18 cellular contexts compared by ENCODE assay signal in genomic region chr9:128940271-128940921, GRCh38. TPM values are rescaled to one million over a fixed set of nuclear protein-coding genes. Genes with fewer than 3 reads are reported as not detected.
A peak's percentile ranks its signal among the peaks of the same experiment; 100 is the strongest.
DNase-seq lines count a peak whose midpoint lies in the region; ATAC-seq and TF ChIP-seq lines count a peak whose summit lies in the region.
"Had no signal": no experiment of that assay in that cellular context is flagged by ENCODE, and none has a peak within 500 bp of the region (broad histone marks: within the 10 kb centered on the region; RNA-seq: fewer than 3 reads in every experiment).

No MANE protein-coding gene starts in this region.

- no peaks in the 10 kb centered on the region for H3K9me3 Mint-ChIP-seq in WTC11

- intact Hi-C loops in gastrocnemius medialis (cut with DNase I; ENCODE audit: low total_unique reads): loop anchor here (1.0 kb wide), 1 partner anchor 38 kb away; no protein-coding TSS in a partner anchor
- intact Hi-C loops in sciatic nerve (cut with DNase I): no loop called here

- no peak overlapping the region; the same call in 1 of the 2 replicates for H3K27ac Mint-ChIP-seq in WTC11

- no peaks in the 10 kb centered on the region for H3K36me3 ChIP-seq in H7 (replicated peaks; ENCODE audit: control insufficient read depth, insufficient read depth, low read length)
- H3K36me3 ChIP-seq in gastrocnemius medialis: peaks cover 0 to under 1% of the 10 kb centered on the region in 2 donors
- H3K36me3 ChIP-seq: brain microvascular endothelial cell had no signal

- H3K27ac ChIP-seq in gastrocnemius medialis: peak overlapping the region in 3 of 4 donors; percentile 44 to 72 (median 49)
- H3K27ac ChIP-seq: brain microvascular endothelial cell, C4-2B, testis had no signal

- H3K27me3 Mint-ChIP-seq in WTC11 (ENCODE audit: low read depth): no peaks in the 10 kb centered on the region

- ATAC-seq in left lobe of liver: peak; percentile 35
- peak in 1 of 2 donors; percentile 31 for ATAC-seq in gastrocnemius medialis
- no peak for ATAC-seq in WTC11
- no peak for ATAC-seq in sciatic nerve

- H3K4me1 Mint-ChIP-seq in WTC11: no peaks in the 10 kb centered on the region

- no peaks in the 10 kb centered on the region for H3K9me3 ChIP-seq in gastrocnemius medialis
- H3K9me3 ChIP-seq: testis had no signal

- TF ChIP-seq POLR2A in gastrocnemius medialis (IDR thresholded peaks at IDR 0.05): no peak

- DNase-seq in H7 (peak; percentile 29), dermis blood vessel endothelial cell (peak; percentile 72), left lobe of liver (ENCODE audit: low spot score) (peak; percentile 45), gastrocnemius medialis (no peak), WTC11 (ENCODE audit: low spot score) (no peak), NCI-H1105 (lab: John Stamatoyannopoulos, UW) (no peak), GM13977 (ENCODE audit: low spot score) (no peak), sciatic nerve (ENCODE audit: low spot score) (no peak)
- DNase-seq: activated effector memory CD4-positive, alpha-beta T cell treated with anti-CD3 and anti-CD28 coated beads, Interleukin-2, amount 50 U/mL, for 16 hours; brain microvascular endothelial cell; cortex of kidney; MM.1S; NCI-H1694; NCI-H69; stimulated activated CD8-positive, alpha-beta memory T cell treated with anti-CD3 and anti-CD28 coated beads, Interleukin-4, amount 100 ng/mL, for 48 hours; T-helper 2 cell; testis had no signal

- in situ Hi-C loops in gastrocnemius medialis (cut with MboI; ENCODE audit: low sequenced_read_pairs in 4 of 4) (no loop called here), GM13977 (cut with MboI; ENCODE audit: low pct_unique_long_range_greater_than_20kb, low sequenced_read_pairs, unreplicated experiment) (no loop called here)

- POLR2A ChIA-PET in WTC11 (lab: Charles Lee): interaction anchor here (0.7 kb wide), 1 partner anchor 132 kb away, joined by 4 read pairs; no protein-coding TSS in a partner anchor

- no peak overlapping the region for H3K4me3 ChIP-seq in H7 (ENCODE audit: insufficient read depth, low read depth, low read length)
- H3K4me3 ChIP-seq in gastrocnemius medialis: no peak overlapping the region
- H3K4me3 ChIP-seq: testis had no signal

- TF ChIP-seq CTCF in gastrocnemius medialis (IDR thresholded peaks at IDR 0.05 in 4 of 5, conservative IDR thresholded peaks at IDR 0.05 in 1 of 5) (no peak), WTC11 (IDR thresholded peaks at IDR 0.05) (no peak), GM13977 (IDR thresholded peaks at IDR 0.05; ENCODE audit: extremely low read depth, insufficient read depth, missing control alignments) (no peak)

- CTCF ChIA-PET in WTC11 (lab: Charles Lee): interaction anchor here (0.6 kb wide), 1 partner anchor 12 kb away, joined by 3 read pairs; no protein-coding TSS in a partner anchor

- no peaks in the 10 kb centered on the region for H3K27me3 ChIP-seq in H7 (ENCODE audit: control insufficient read depth, insufficient read depth, low read length)
- H3K27me3 ChIP-seq in gastrocnemius medialis: no peaks in the 10 kb centered on the region
- H3K27me3 ChIP-seq: brain microvascular endothelial cell, testis had no signal

- H3K4me1 ChIP-seq in gastrocnemius medialis: no peaks in the 10 kb centered on the region

- no peaks in the 10 kb centered on the region for H3K36me3 Mint-ChIP-seq in WTC11

- no peak overlapping the region for H3K4me3 Mint-ChIP-seq in WTC11

TF ChIP-seq in WTC11, 78 proteins besides CTCF, POLR2A, EP300 and RAD21:
- TF ChIP-seq PREB (CRISPR knock-in tag; IDR thresholded peaks at IDR 0.05; ENCODE audit: borderline replicate concordance) (no peak), ESRRA (CRISPR knock-in tag; IDR thresholded peaks at IDR 0.05; ENCODE audit: borderline replicate concordance) (no peak), ZNF532 (CRISPR knock-in tag; IDR thresholded peaks at IDR 0.05; ENCODE audit: borderline replicate concordance) (no peak), TEAD4 (CRISPR knock-in tag; IDR thresholded peaks at IDR 0.05) (no peak)

RNA-seq across cellular contexts. Expression of gene DOLK, which starts 7.0 kb away (rescaled TPM):
- 18.6 and 20.9 TPM in 2 replicates for total RNA-seq in H7 (2014; rRNA removed; shearing (Covaris generic))
- total RNA-seq in dermis blood vessel endothelial cell (38.4 and 45.6 TPM in 2 replicates), left lobe of liver (7.5 TPM), gastrocnemius medialis (10 to 100 TPM in 1 of 4 donors, 1 to 10 TPM in 3; 6.5 to 11.8 (median 6.6) TPM), WTC11 (2021) (14.8 to 15.1 TPM (median 15.1 TPM) in 3 replicates), sciatic nerve (9.6 TPM)

RNA-seq across cellular contexts. Expression of gene NUP188, which starts 7.1 kb away (rescaled TPM):
- 81.3 and 87.9 TPM in 2 replicates for total RNA-seq in H7 (2014; rRNA removed; shearing (Covaris generic))
- total RNA-seq in dermis blood vessel endothelial cell: 45.6 and 94.3 TPM in 2 replicates
- total RNA-seq in left lobe of liver: 11.4 TPM
- 10 to 100 TPM; 24.7 to 59.7 (median 30.3) TPM for total RNA-seq in gastrocnemius medialis
- 71.3 to 98.9 TPM (median 73.5 TPM) in 3 replicates for total RNA-seq in WTC11 (2021)
- total RNA-seq in sciatic nerve: 46.4 TPM

RNA-seq across cellular contexts. Expression of gene PHYHD1, which starts 19.6 kb away (rescaled TPM):
- total RNA-seq in H7 (2014; rRNA removed; shearing (Covaris generic)): 24.3 and 27.2 TPM in 2 replicates
- total RNA-seq in dermis blood vessel endothelial cell: 0.85 TPM in 1 of 2 replicates, not detected in the other
- 70.8 TPM for total RNA-seq in left lobe of liver
- 10 to 100 TPM in 3 of 4 donors, 1 to 10 TPM in 1; 9.5 to 39.3 (median 30.3) TPM for total RNA-seq in gastrocnemius medialis
- 14.6 to 21.3 TPM (median 20.0 TPM) in 3 replicates for total RNA-seq in WTC11 (2021)
- 38.7 TPM for total RNA-seq in sciatic nerve

RNA-seq across cellular contexts. Expression of gene LRRC8A, which starts 58.5 kb away (rescaled TPM):
- 67.2 and 76.0 TPM in 2 replicates for total RNA-seq in H7 (2014; rRNA removed; shearing (Covaris generic))
- 102 and 154 TPM in 2 replicates for total RNA-seq in dermis blood vessel endothelial cell
- total RNA-seq in left lobe of liver: 11.0 TPM
- total RNA-seq in gastrocnemius medialis: 10 to 100 TPM; 24.4 to 28.4 (median 27.0) TPM
- total RNA-seq in WTC11 (2021): 63.8 to 83.5 TPM (median 64.5 TPM) in 3 replicates
- total RNA-seq in sciatic nerve: 67.2 TPM

RNA-seq across cellular contexts. Expression of gene KYAT1, which starts 58.6 kb away (rescaled TPM):
- total RNA-seq in H7 (2014; rRNA removed; shearing (Covaris generic)): 47.9 and 49.0 TPM in 2 replicates
- 5.3 and 9.7 TPM in 2 replicates for total RNA-seq in dermis blood vessel endothelial cell
- total RNA-seq in left lobe of liver: 9.6 TPM
- total RNA-seq in gastrocnemius medialis: 1 to 10 TPM; 4.7 to 7.4 (median 5.8) TPM
- 31.4 to 34.1 TPM (median 33.0 TPM) in 3 replicates for total RNA-seq in WTC11 (2021)
- total RNA-seq in sciatic nerve: 12.8 TPM

Comparison
In these comparisons a context has a peak if more than half of its experiments do, and no peak if none do; other contexts are left out.
1. DNase-seq: peak in H7 (single experiment), dermis blood vessel endothelial cell (single experiment) and left lobe of liver (single experiment); none in gastrocnemius medialis (0 of 2), WTC11 (single experiment), NCI-H1105 (single experiment), GM13977 (single experiment) and sciatic nerve (single experiment).